ENCODE assay signal across 14 cellular contexts in genomic region chr9:93124793-93125192, GRCh38. TPM values are rescaled to one million over a fixed set of nuclear protein-coding genes. Genes with fewer than 3 reads are reported as not detected.
DNase-seq lines count a peak whose midpoint lies in the region; TF ChIP-seq lines count a peak whose summit lies in the region.
"Had no signal": no experiment of that assay in that cellular context is flagged by ENCODE, and none has a peak within 500 bp of the region (broad histone marks: within the 10 kb centered on the region; RNA-seq: fewer than 3 reads in every experiment).

No MANE protein-coding gene starts in this region.

- H2AK5ac ChIP-seq in mesenchymal stem cell (ENCODE audit: low read length, severe bottlenecking), result no peak overlapping the region

- H4K8ac ChIP-seq in mesenchymal stem cell (ENCODE audit: low read length), result no peak overlapping the region

- peaks cover 47 to 71% (median 50%) of the 10 kb centered on the region in 3 donors for H3K4me1 Mint-ChIP-seq in CD8-positive, alpha-beta memory T cell
- peaks cover 4% of the 10 kb centered on the region for H3K4me1 Mint-ChIP-seq in endodermal cell

- H3K9ac ChIP-seq in endodermal cell (ENCODE audit: extremely low read depth, low read length, poor library complexity, severe bottlenecking) (no peak overlapping the region), mesenchymal stem cell (ENCODE audit: low read length) (no peak overlapping the region)

- peak overlapping the region in 2 of 7 donors; percentile 24 to 52 for H3K4me3 Mint-ChIP-seq in CD8-positive, alpha-beta memory T cell
- no peak overlapping the region for H3K4me3 Mint-ChIP-seq in endodermal cell
- H3K4me3 Mint-ChIP-seq: brain; T-helper 1 cell treated with Interleukin-12 subunit alpha and Interleukin-12 subunit beta and Interleukin-4 antibody, amounts not matched to agents 30 μg/mL and 1 μg/mL, for 36 hours had no signal

- no peak overlapping the region for H2BK12ac ChIP-seq in mesenchymal stem cell (ENCODE audit: low read length in 2 of 2)

- peaks cover 0 to 47% (median 0%) of the 10 kb centered on the region in 3 donors for H3K36me3 Mint-ChIP-seq in CD8-positive, alpha-beta memory T cell
- peaks cover 14% of the 10 kb centered on the region for H3K36me3 Mint-ChIP-seq in endodermal cell (ENCODE audit: low read depth)

- peak overlapping the region in 7 of 8 donors; percentile 39 to 95 (median 82) for H3K27ac Mint-ChIP-seq in CD8-positive, alpha-beta memory T cell
- no peak overlapping the region for H3K27ac Mint-ChIP-seq in endodermal cell
- H3K27ac Mint-ChIP-seq: brain had no signal

- no peaks in the 10 kb centered on the region for H3K9me3 Mint-ChIP-seq in CD8-positive, alpha-beta memory T cell
- no peaks in the 10 kb centered on the region for H3K9me3 Mint-ChIP-seq in endodermal cell
- H3K9me3 Mint-ChIP-seq: brain; T-helper 1 cell treated with Interleukin-12 subunit alpha and Interleukin-12 subunit beta and Interleukin-4 antibody, amounts not matched to agents 30 μg/mL and 1 μg/mL, for 36 hours had no signal

- H3K23ac ChIP-seq in mesenchymal stem cell (ENCODE audit: low read length in 2 of 2), result no peak overlapping the region

- H3K18ac ChIP-seq in mesenchymal stem cell (ENCODE audit: low read depth in 1 of 2, low read length in 2 of 2), result peak overlapping the region in 1 of 2 experiments; percentile 23

- CTCF ChIA-PET in CD8-positive, alpha-beta memory T cell (lab: Charles Lee), result interaction anchor here (4.7 kb wide), 1 partner anchor 15 kb away, joined by 24 read pairs; no protein-coding TSS in a partner anchor
- CTCF ChIA-PET in RWPE1 (lab: Yijun Ruan, JAX), result interaction anchor here (1.3 kb wide), 1 partner anchor 16 kb away, joined by 6 read pairs; no protein-coding TSS in a partner anchor

- H3K4me2 ChIP-seq in mesenchymal stem cell (ENCODE audit: low read length, poor library complexity, severe bottlenecking), result no peak overlapping the region

- no peak overlapping the region for H3K4me3 ChIP-seq in CD8-positive, alpha-beta memory T cell (ENCODE audit: low read length)
- no peak overlapping the region for H3K4me3 ChIP-seq in endodermal cell (ENCODE audit: low read length)
- H3K4me3 ChIP-seq in spleen, result no peak overlapping the region
- no peak overlapping the region for H3K4me3 ChIP-seq in mesenchymal stem cell (ENCODE audit: insufficient read depth in 1 of 2, low read depth in 1 of 2, low read length in 2 of 2)
- H3K4me3 ChIP-seq: ovary had no signal

- H2AFZ ChIP-seq in mesenchymal stem cell (ENCODE audit: low read depth, low read length), result no peak overlapping the region

- H3K36me3 ChIP-seq in CD8-positive, alpha-beta memory T cell (ENCODE audit: insufficient read depth, low read length), result no peaks in the 10 kb centered on the region
- H3K36me3 ChIP-seq in endodermal cell (ENCODE audit: control insufficient read depth, insufficient read depth, low read length), result no peaks in the 10 kb centered on the region
- H3K36me3 ChIP-seq in spleen, result peaks cover 0 to 75% (median 28%) of the 10 kb centered on the region in 6 donors
- H3K36me3 ChIP-seq in mesenchymal stem cell (ENCODE audit: control insufficient read depth in 1 of 2, insufficient read depth in 2 of 2, low read depth in 1 of 2, low read length in 2 of 2), result peaks cover 16 to 57% of the 10 kb centered on the region in 2 experiments
- H3K36me3 ChIP-seq: ovary had no signal

- H4K91ac ChIP-seq in mesenchymal stem cell (ENCODE audit: low read length), result no peak overlapping the region

- WGBS in endodermal cell (ENCODE audit: insufficient coverage in 1 of 2, insufficient read length in 1 of 2), 2 experiments, result 94 to 99% methylated on average over 15 to 16 of the region's 16 CpGs
- 64 to 87% (median 80%) methylated on average over 11 to 16 of the region's 16 CpGs for WGBS in spleen, 5 donors
- 99% methylated on average over 16 of the region's 16 CpGs for WGBS in mesenchymal stem cell

- no peaks in the 10 kb centered on the region for H3K27me3 Mint-ChIP-seq in CD8-positive, alpha-beta memory T cell
- H3K27me3 Mint-ChIP-seq in endodermal cell (ENCODE audit: insufficient read depth), result no peaks in the 10 kb centered on the region

- H3K27ac ChIP-seq in CD8-positive, alpha-beta memory T cell (ENCODE audit: low read depth, low read length), result no peak overlapping the region
- peak overlapping the region; percentile 94 for H3K27ac ChIP-seq in RWPE1
- no peak overlapping the region for H3K27ac ChIP-seq in endodermal cell (ENCODE audit: low read depth, low read length)
- H3K27ac ChIP-seq in spleen, result peak overlapping the region in 3 of 8 donors; percentile 90 to 98 (median 93)
- H3K27ac ChIP-seq in mesenchymal stem cell (ENCODE audit: low read length, poor library complexity, severe bottlenecking), result no peak overlapping the region
- H3K27ac ChIP-seq: ovary had no signal

- peak in 1 of 5 donors; percentile 42 for DNase-seq in CD8-positive, alpha-beta memory T cell
- DNase-seq in RWPE1 (ENCODE audit: low spot score) (no peak), endodermal cell (peak; percentile 30), spleen (peak; percentile 75), mesenchymal stem cell (no peak), MV-4-11 (lab: John Stamatoyannopoulos, UW) (no peak), DMS53 (lab: John Stamatoyannopoulos, UW) (no peak)
- DNase-seq: activated CD4-positive, alpha-beta T cell treated with anti-CD3 and anti-CD28 coated beads for 48 hours; activated gamma-delta T cell treated with Interleukin-2 at 50 U/mL for 16 hours; NCI-H2029 treated with DMSO at 0.1 percent for 48 hours; NCI-H526 treated with DMSO at 0.1 percent for 48 hours had no signal

- H3K9me3 ChIP-seq in CD8-positive, alpha-beta memory T cell (ENCODE audit: low read length), result no peaks in the 10 kb centered on the region
- no peaks in the 10 kb centered on the region for H3K9me3 ChIP-seq in endodermal cell (ENCODE audit: control insufficient read depth, low read length)
- H3K9me3 ChIP-seq in spleen, result no peaks in the 10 kb centered on the region
- H3K9me3 ChIP-seq in mesenchymal stem cell (ENCODE audit: control insufficient read depth, low read length), result no peaks in the 10 kb centered on the region
- H3K9me3 ChIP-seq: ovary had no signal

- H3K79me1 ChIP-seq in mesenchymal stem cell (replicated peaks; ENCODE audit: low read length, poor library complexity, severe bottlenecking), result peaks cover 26% of the 10 kb centered on the region

- H3K4me1 ChIP-seq in CD8-positive, alpha-beta memory T cell (ENCODE audit: insufficient read depth, low read length), result peaks cover 56% of the 10 kb centered on the region
- H3K4me1 ChIP-seq in endodermal cell (ENCODE audit: control insufficient read depth, insufficient read depth, low read length) (no peaks in the 10 kb centered on the region), spleen (peaks cover 47 to 99% (median 76%) of the 10 kb centered on the region in 6 donors), mesenchymal stem cell (ENCODE audit: control insufficient read depth, insufficient read depth, low read depth, low read length) (peaks cover 52% of the 10 kb centered on the region)

- TF ChIP-seq POLR2A in spleen (IDR thresholded peaks at IDR 0.05), result no peak

- no peak overlapping the region for H3K14ac ChIP-seq in mesenchymal stem cell (ENCODE audit: low read length in 2 of 2)

- H2BK15ac ChIP-seq in mesenchymal stem cell (ENCODE audit: low read depth, poor library complexity, severe bottlenecking), result no peak overlapping the region

- POLR2A ChIA-PET in CD8-positive, alpha-beta memory T cell (lab: Charles Lee), result interaction anchor here (0.6 kb wide), 1 partner anchor 58 kb away, joined by 3 read pairs; no protein-coding TSS in a partner anchor
- POLR2A ChIA-PET in RWPE1 (lab: Yijun Ruan, JAX; ENCODE audit: low non-redundant PET), result interaction anchor here (0.6 kb wide), 1 partner anchor 9 kb away, joined by 3 read pairs; the partner anchor contains the start of gene NINJ1

- H2BK120ac ChIP-seq in mesenchymal stem cell (ENCODE audit: low read depth, low read length), result no peak overlapping the region

- H3K27me3 ChIP-seq in CD8-positive, alpha-beta memory T cell (ENCODE audit: insufficient read depth, low read length, poor library complexity, severe bottlenecking), result no peaks in the 10 kb centered on the region
- H3K27me3 ChIP-seq in endodermal cell (ENCODE audit: control insufficient read depth, insufficient read depth, low read length, poor library complexity, severe bottlenecking) (no peaks in the 10 kb centered on the region), spleen (replicated peaks in 1 of 7) (no peaks in the 10 kb centered on the region), mesenchymal stem cell (ENCODE audit: control insufficient read depth in 1 of 2, insufficient read depth in 1 of 2, low read length in 2 of 2) (no peaks in the 10 kb centered on the region)
- H3K27me3 ChIP-seq: ovary had no signal

- no peak overlapping the region for H3K4ac ChIP-seq in mesenchymal stem cell (ENCODE audit: low read depth in 1 of 2, low read length in 2 of 2)

- TF ChIP-seq CTCF in RWPE1 (conservative IDR thresholded peaks at IDR 0.05; ENCODE audit: low read depth) (no peak), endodermal cell (conservative IDR thresholded peaks at IDR 0.05) (no peak), spleen (IDR thresholded peaks at IDR 0.05 in 8 of 11, conservative IDR thresholded peaks at IDR 0.05 in 3 of 11) (no peak)

- intact Hi-C loops in spleen (cut with DNase I; ENCODE audit: low total_unique reads), result no loop called here

- no peak overlapping the region for H2BK5ac ChIP-seq in mesenchymal stem cell (ENCODE audit: low read depth, low read length, poor library complexity, severe bottlenecking)

RNA-seq across cellular contexts. Expression of gene NINJ1, which starts 9.3 kb away (rescaled TPM):
- total RNA-seq in CD8-positive, alpha-beta memory T cell, result 10 to 100 TPM; 59.9 to 62.9 TPM
- polyA plus RNA-seq in CD8-positive, alpha-beta memory T cell, result 103 TPM
- 10 to 100 TPM; 24.2 to 32.0 TPM for total RNA-seq in endodermal cell
- 29.8 TPM for polyA plus RNA-seq in endodermal cell (2013, experiment 1 of 2)
- polyA plus RNA-seq in endodermal cell (2013, experiment 2 of 2), result 28.4 TPM
- 100 to 1,000 TPM in 6 of 7 donors, 10 to 100 TPM in 1; 75.0 to 142 (median 113) TPM for total RNA-seq in spleen
- polyA plus RNA-seq in spleen, result 10 to 100 TPM; 26.5 to 68.9 (median 50.4) TPM
- polyA plus RNA-seq in mesenchymal stem cell (2013, experiment 1 of 2), result 62.3 TPM
- polyA plus RNA-seq in mesenchymal stem cell (2013, experiment 2 of 2), result 64.2 TPM

RNA-seq across cellular contexts. Expression of gene CARD19, which starts 28.8 kb away (rescaled TPM):
- 10 to 100 TPM; 43.2 to 43.6 TPM for total RNA-seq in CD8-positive, alpha-beta memory T cell
- polyA plus RNA-seq in CD8-positive, alpha-beta memory T cell, result 66.4 TPM
- total RNA-seq in endodermal cell, result 10 to 100 TPM; 16.4 to 21.9 TPM
- 32.1 TPM for polyA plus RNA-seq in endodermal cell (2013, experiment 1 of 2)
- polyA plus RNA-seq in endodermal cell (2013, experiment 2 of 2), result 29.8 TPM
- total RNA-seq in spleen, result 10 to 100 TPM; 32.8 to 78.8 (median 44.6) TPM
- 10 to 100 TPM; 21.7 to 38.9 (median 23.0) TPM for polyA plus RNA-seq in spleen
- polyA plus RNA-seq in mesenchymal stem cell (2013, experiment 1 of 2), result 66.8 TPM
- polyA plus RNA-seq in mesenchymal stem cell (2013, experiment 2 of 2), result 66.1 TPM

RNA-seq across cellular contexts. Expression of gene WNK2, which starts 59.1 kb away (rescaled TPM):
- total RNA-seq in CD8-positive, alpha-beta memory T cell, result under 1 TPM; 0.20 to 0.55 TPM
- not detected for polyA plus RNA-seq in CD8-positive, alpha-beta memory T cell
- total RNA-seq in endodermal cell (10 to 100 TPM; 46.1 to 48.8 TPM), spleen (10 to 100 TPM in 3 of 7 donors, 1 to 10 TPM in 4; 4.7 to 20.0 (median 9.1) TPM)
- 34.8 TPM for polyA plus RNA-seq in endodermal cell (2013, experiment 1 of 2)
- 29.3 TPM for polyA plus RNA-seq in endodermal cell (2013, experiment 2 of 2)
- polyA plus RNA-seq in spleen, result 1 to 10 TPM; 1.8 to 5.9 (median 1.9) TPM
- polyA plus RNA-seq in mesenchymal stem cell (2013, experiment 1 of 2), result 0.01 TPM
- polyA plus RNA-seq in mesenchymal stem cell (2013, experiment 2 of 2), result 0.03 TPM

Comparison
In these comparisons a context has a peak if more than half of its experiments do, and no peak if none do; other contexts are left out.
1. DNase-seq: peak in endodermal cell (single experiment) and spleen (single experiment); none in RWPE1 (single experiment), mesenchymal stem cell (single experiment), MV-4-11 (single experiment) and DMS53 (single experiment).